In the genomic region with DNA sequence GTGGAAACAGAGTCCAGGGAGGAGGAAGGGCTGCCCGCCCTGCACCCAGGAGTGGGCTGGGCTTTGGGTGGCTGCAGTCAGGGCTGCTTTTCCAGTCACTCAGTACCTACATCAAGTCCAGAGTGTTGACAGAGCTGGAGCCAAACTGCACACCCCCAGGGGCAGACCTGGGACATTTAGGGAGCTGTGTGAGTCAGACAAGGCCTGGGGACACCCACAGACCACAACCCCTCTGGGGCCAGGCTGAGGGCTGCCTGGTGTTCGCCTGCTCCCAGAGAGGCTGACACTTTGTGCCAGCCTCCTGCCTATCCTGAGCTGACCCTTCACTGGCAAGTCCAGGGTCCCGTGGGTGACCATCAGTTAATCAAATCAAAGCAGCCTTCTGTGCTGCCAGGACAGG, we compare ENCODE assay signal across 14 cellular contexts.
DNase-seq lines count a peak whose midpoint lies in the region; ATAC-seq and TF ChIP-seq lines count a peak whose summit lies in the region.
"Had no signal": no experiment of that assay in that cellular context is flagged by ENCODE, and none has a peak within 500 bp of the region (broad histone marks: within the 10 kb centered on the region; RNA-seq: fewer than 3 reads in every experiment).

No MANE protein-coding gene starts in this region.

- no peak for ATAC-seq in right lobe of liver

- H3K27me3 ChIP-seq in right lobe of liver = no peaks in the 10 kb centered on the region
- H3K27me3 ChIP-seq: uterus had no signal

- intact Hi-C loops in right lobe of liver (cut with DNase I) = no loop called here

- no peak overlapping the region for H3K4me3 Mint-ChIP-seq in activated naive CD4-positive, alpha-beta T cell treated with anti-CD3 and anti-CD28 coated beads, Interleukin-2, amount 10 ng/mL, durations not matched to agents 7 days and 5 days

- no peak overlapping the region for H3K4me3 ChIP-seq in right lobe of liver
- H3K4me3 ChIP-seq: lung, smooth muscle cell, uterus had no signal

- no peaks in the 10 kb centered on the region for H3K9me3 Mint-ChIP-seq in activated naive CD4-positive, alpha-beta T cell treated with anti-CD3 and anti-CD28 coated beads, Interleukin-2, amount 10 ng/mL, durations not matched to agents 7 days and 5 days

- CTCF ChIA-PET in activated naive CD4-positive, alpha-beta T cell treated with anti-CD3 and anti-CD28 coated beads, Interleukin-2, amount 10 ng/mL, durations not matched to agents 7 days and 5 days (lab: Charles Lee) = interaction anchor here (0.8 kb wide), 1 partner anchor 40 kb away, joined by 3 read pairs; no protein-coding TSS in a partner anchor

- H3K27ac Mint-ChIP-seq in activated naive CD4-positive, alpha-beta T cell treated with anti-CD3 and anti-CD28 coated beads, Interleukin-2, amount 10 ng/mL, durations not matched to agents 7 days and 5 days = peak overlapping the region; percentile 42

- 100% methylated on average over 1 of the region's 3 CpGs for WGBS in right lobe of liver (ENCODE audit: insufficient coverage, low coverage, low lambda C conversion rate, missing lambda C conversion rate)

- H3K27me3 Mint-ChIP-seq in activated naive CD4-positive, alpha-beta T cell treated with anti-CD3 and anti-CD28 coated beads, Interleukin-2, amount 10 ng/mL, durations not matched to agents 7 days and 5 days = no peaks in the 10 kb centered on the region

- peaks cover 3% of the 10 kb centered on the region for H3K36me3 Mint-ChIP-seq in activated naive CD4-positive, alpha-beta T cell treated with anti-CD3 and anti-CD28 coated beads, Interleukin-2, amount 10 ng/mL, durations not matched to agents 7 days and 5 days

- DNase-seq in activated T-cell treated with anti-CD3 and anti-CD28 coated beads for 24 hours (ENCODE audit: low read depth) (peak; percentile 12), activated T-cell treated with anti-CD3 and anti-CD28 coated beads for 4 hours (no peak), SW480 (ENCODE audit: low spot score) (peak; percentile 32), DMS53 treated with DMSO at 0.1 percent for 48 hours (lab: John Stamatoyannopoulos, UW; ENCODE audit: unreplicated experiment) (no peak), hepatic stellate cell (ENCODE audit: low spot score) (no peak), right lobe of liver (no peak)
- peak; percentile 24 for DNase-seq in activated naive CD4-positive, alpha-beta T cell treated with anti-CD3 and anti-CD28 coated beads, Interleukin-2, amount 10 ng/mL, durations not matched to agents 7 days and 5 days
- DNase-seq in stimulated activated CD8-positive, alpha-beta memory T cell treated with anti-CD3 and anti-CD28 coated beads, Interleukin-4, amount 100 ng/mL, for 48 hours = peak; percentile 54
- DNase-seq: DMS 273 treated with DMSO at 0.1 percent for 48 hours, NCI-H2107, SK-N-SH, uterus had no signal

- H3K4me1 Mint-ChIP-seq in activated naive CD4-positive, alpha-beta T cell treated with anti-CD3 and anti-CD28 coated beads, Interleukin-2, amount 10 ng/mL, durations not matched to agents 7 days and 5 days = peaks cover 73% of the 10 kb centered on the region

- TF ChIP-seq CTCF in right lobe of liver (IDR thresholded peaks at IDR 0.05) = no peak

- no peaks in the 10 kb centered on the region for H3K4me1 ChIP-seq in right lobe of liver
- H3K4me1 ChIP-seq: uterus had no signal

- H3K36me3 ChIP-seq in right lobe of liver = no peaks in the 10 kb centered on the region
- H3K36me3 ChIP-seq: uterus had no signal

- no peak for TF ChIP-seq POLR2A in right lobe of liver (IDR thresholded peaks at IDR 0.05)

- H3K27ac ChIP-seq in right lobe of liver = no peak overlapping the region
- H3K27ac ChIP-seq: uterus had no signal

- H3K9me3 ChIP-seq in right lobe of liver = no peaks in the 10 kb centered on the region
- H3K9me3 ChIP-seq: SK-N-SH, uterus had no signal

Comparison
In these comparisons a context has a peak if more than half of its experiments do, and no peak if none do; other contexts are left out.
1. DNase-seq: peak in activated T-cell treated with anti-CD3 and anti-CD28 coated beads for 24 hours (single experiment), SW480 (single experiment), activated naive CD4-positive, alpha-beta T cell treated with anti-CD3 and anti-CD28 coated beads, Interleukin-2, amount 10 ng/mL, durations not matched to agents 7 days and 5 days (single experiment) and stimulated activated CD8-positive, alpha-beta memory T cell treated with anti-CD3 and anti-CD28 coated beads, Interleukin-4, amount 100 ng/mL, for 48 hours (single experiment); none in activated T-cell treated with anti-CD3 and anti-CD28 coated beads for 4 hours (single experiment), DMS53 treated with DMSO at 0.1 percent for 48 hours (single experiment), hepatic stellate cell (single experiment) and right lobe of liver (0 of 3).